4 cellular contexts compared by ENCODE assay signal in the genomic region with DNA sequence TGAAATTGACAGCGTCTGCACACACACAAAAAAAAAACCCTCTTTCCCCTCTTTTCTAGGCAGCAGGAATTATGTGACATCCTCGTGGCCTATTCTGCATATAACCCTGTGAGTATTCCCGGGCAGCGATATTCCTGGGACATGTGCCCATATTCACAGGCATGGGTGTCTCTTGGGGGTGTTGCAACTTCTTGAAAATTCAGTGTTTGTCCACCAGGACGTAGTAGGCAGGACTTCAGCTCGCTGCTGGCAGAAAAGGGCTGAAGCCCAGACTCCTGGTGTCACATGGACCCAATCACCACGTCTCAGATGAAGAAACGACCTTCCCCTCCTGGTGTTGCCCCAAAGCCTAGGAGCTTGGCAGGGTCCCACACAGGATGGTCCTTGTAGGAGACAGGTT. TPM values are rescaled to one million over a fixed set of nuclear protein-coding genes. Genes with fewer than 3 reads are reported as not detected.
"Had no signal": no experiment of that assay in that cellular context is flagged by ENCODE, and none has a peak within 500 bp of the region (broad histone marks: within the 10 kb centered on the region; RNA-seq: fewer than 3 reads in every experiment).

No MANE protein-coding gene starts in this region.

RNA-seq across cellular contexts. Expression of a gene that starts 8.0 kb away (rescaled TPM):
- total RNA-seq: activated CD4-positive, alpha-beta memory T cell treated with anti-CD3 and anti-CD28 coated beads, Interleukin-2, amount 10 ng/mL, durations not matched to agents 7 days and 5 days; K562; OCI-LY7; Right ventricle myocardium superior had no signal
